8 cellular contexts compared by ENCODE assay signal in the genomic region with DNA sequence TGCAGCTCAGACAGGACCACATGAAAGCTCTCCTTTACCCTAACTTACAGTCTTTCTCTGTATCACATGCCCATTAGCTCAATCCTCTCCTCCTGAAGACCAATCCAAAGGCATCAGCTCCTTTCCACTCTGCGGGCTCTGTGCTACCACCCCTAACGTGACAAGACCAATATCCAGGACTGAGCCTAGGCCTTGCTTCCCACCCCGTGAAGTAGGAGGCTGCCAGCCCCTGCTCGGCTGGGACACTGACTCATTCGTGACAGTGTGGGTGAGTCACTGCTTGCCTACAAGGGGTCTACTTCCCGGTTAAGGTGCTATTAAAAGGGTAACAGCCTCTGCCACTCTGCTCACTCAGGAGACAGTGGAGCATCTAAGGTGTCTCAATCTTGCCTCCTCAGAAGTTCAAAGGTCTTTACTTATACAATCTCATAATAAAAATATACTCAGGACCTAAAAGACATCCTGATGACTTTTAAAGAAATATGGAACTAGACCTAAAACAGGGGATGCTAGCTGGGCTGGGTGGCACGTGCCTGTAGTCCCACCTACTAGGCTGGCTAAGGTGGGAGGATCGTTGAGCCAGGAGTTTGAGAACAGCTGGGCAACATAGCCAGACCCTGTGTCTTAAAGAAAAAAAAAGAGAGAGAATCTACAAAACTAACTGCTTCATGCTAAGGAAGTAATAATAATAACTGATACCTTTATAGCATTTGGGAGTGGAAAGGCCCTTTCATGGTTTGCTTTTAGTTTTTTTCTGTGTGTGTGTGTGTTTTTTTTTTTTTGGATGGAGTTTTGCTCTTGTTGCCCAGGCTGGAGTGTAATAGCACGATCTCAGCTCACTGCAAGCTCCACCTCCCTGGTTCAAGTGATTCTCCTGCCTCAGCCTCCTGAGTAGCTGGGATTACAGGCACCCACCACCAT.
DNase-seq lines count a peak whose midpoint lies in the region; ATAC-seq lines count a peak whose summit lies in the region.

No MANE protein-coding gene starts in this region.

- DNase-seq in GM03348 (ENCODE audit: low spot score) = peak; percentile 82
- peak; percentile 80 for DNase-seq in SIG-M5 treated with dmso at 0.1 percent for 504 hours (lab: John Stamatoyannopoulos, UW; ENCODE audit: unreplicated experiment)
- peak; percentile 80 for DNase-seq in fibroblast of peridontal ligament (ENCODE audit: extremely low read depth)
- peak; percentile 33 for DNase-seq in stimulated activated CD4-positive, alpha-beta T cell treated with anti-CD3 and anti-CD28 coated beads, Interleukin-2, amount 100 ng/mL, for 4 hours (ENCODE audit: low read depth)
- DNase-seq in NCI-H1417 (lab: John Stamatoyannopoulos, UW) = no peak

- no peak for ATAC-seq in GM21528 (IDR thresholded peaks at IDR 0.05; ENCODE audit: low FRiP score, unreplicated experiment)
- no peak for ATAC-seq in GM18858 (IDR thresholded peaks at IDR 0.05; ENCODE audit: unreplicated experiment)
- ATAC-seq in HG03432 (IDR thresholded peaks at IDR 0.05; ENCODE audit: unreplicated experiment) = no peak

Comparison
In these comparisons a context has a peak if more than half of its experiments do, and no peak if none do; other contexts are left out.
1. DNase-seq: peak in GM03348 (single experiment), SIG-M5 treated with dmso at 0.1 percent for 504 hours (single experiment), fibroblast of peridontal ligament (single experiment) and stimulated activated CD4-positive, alpha-beta T cell treated with anti-CD3 and anti-CD28 coated beads, Interleukin-2, amount 100 ng/mL, for 4 hours (single experiment); none in NCI-H1417 (0 of 3).